Comparison of ENCODE assay signal across 17 cellular contexts in the genomic region with DNA sequence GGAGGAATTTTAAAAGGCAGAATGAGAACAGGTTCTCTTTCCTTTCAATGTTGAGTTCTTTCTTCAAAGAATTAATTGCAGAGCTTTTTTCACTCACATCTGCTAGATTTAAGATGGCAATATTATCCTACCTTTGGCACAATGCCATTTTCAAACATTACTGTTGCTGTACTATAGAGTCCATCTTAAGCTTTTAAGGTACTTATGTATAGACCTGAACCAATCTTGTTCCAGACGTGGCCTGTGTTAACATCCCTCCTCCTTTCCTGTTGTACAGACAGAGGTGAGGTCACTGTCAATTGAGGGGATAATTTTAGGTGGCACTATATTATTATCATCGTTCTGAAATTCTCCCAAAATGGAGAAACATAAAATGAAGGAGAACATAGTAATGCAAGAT. TPM values are rescaled to one million over a fixed set of nuclear protein-coding genes. Genes with fewer than 3 reads are reported as not detected.
"Had no signal": no experiment of that assay in that cellular context is flagged by ENCODE, and none has a peak within 500 bp of the region (broad histone marks: within the 10 kb centered on the region; RNA-seq: fewer than 3 reads in every experiment).

No MANE protein-coding gene starts in this region.

- H3K27ac ChIP-seq: dorsolateral prefrontal cortex, psoas muscle, sigmoid colon had no signal

- H3K36me3 ChIP-seq: breast epithelium, sigmoid colon had no signal

- ATAC-seq: esophagus mucosa, left lobe of liver had no signal

- H3K27me3 ChIP-seq: breast epithelium, dorsolateral prefrontal cortex, sigmoid colon had no signal

- DNase-seq: activated CD4-positive, alpha-beta T cell treated with anti-CD3 and anti-CD28 coated beads for 48 hours; activated naive CD4-positive, alpha-beta T cell; aorta; dorsolateral prefrontal cortex; nephron progenitor cell; psoas muscle; sigmoid colon; stimulated activated CD4-positive, alpha-beta T cell treated with anti-CD3 and anti-CD28 coated beads, Interleukin-12 subunit alpha, Interleukin-12 subunit beta, amount 100 ng/mL, for 4 hours; stimulated activated naive CD4-positive, alpha-beta T cell; substantia nigra; T1000; trophoblast cell had no signal

- H3K9me3 ChIP-seq: breast epithelium, psoas muscle had no signal

- H3K4me1 ChIP-seq: breast epithelium, psoas muscle, sigmoid colon had no signal

- H3K4me3 ChIP-seq: breast epithelium, dorsolateral prefrontal cortex, psoas muscle, sigmoid colon had no signal

RNA-seq across cellular contexts. Expression of gene MYOZ2, which starts 53.0 kb away (rescaled TPM):
- total RNA-seq: activated T-helper 1 cell treated with anti-CD3 and anti-CD28 coated beads, Interleukin-12 subunit alpha, Interleukin-12 subunit beta, Interleukin-2, Interleukin-4 antibody, amounts not matched to agents 30 ng/mL and 10 ng/mL and 1 ng/mL, durations not matched to agents 14 hours and 24 hours and 36 hours; cerebellum; esophagus mucosa; left lobe of liver had no signal
